ENCODE assay signal across 7 cellular contexts in genomic region chr16:10552998-10553491, GRCh38.
DNase-seq lines count a peak whose midpoint lies in the region; ATAC-seq lines count a peak whose summit lies in the region.

No MANE protein-coding gene starts in this region.

- DNase-seq in activated CD4-positive, alpha-beta T cell treated with anti-CD3 and anti-CD28 coated beads, Interleukin-2, amount 50 U/mL, for 4 hours = peak; percentile 31 to 42
- DNase-seq in germinal center (ENCODE audit: low spot score) (peak; percentile 96), NCI-H1048 (lab: John Stamatoyannopoulos, UW) (no peak), kidney tubule cell (ENCODE audit: low spot score) (no peak)
- peak; percentile 16 for DNase-seq in stimulated activated CD4-positive, alpha-beta T cell treated with anti-CD3 and anti-CD28 coated beads, Interleukin-2, amount 100 ng/mL, for 4 hours (ENCODE audit: low read depth)

- ATAC-seq in GM19372 (IDR thresholded peaks at IDR 0.05; ENCODE audit: low read depth, unreplicated experiment) = peak; percentile 99
- ATAC-seq in HG03432 (IDR thresholded peaks at IDR 0.05; ENCODE audit: unreplicated experiment) = peak; percentile 98

Comparison
In these comparisons a context has a peak if more than half of its experiments do, and no peak if none do; other contexts are left out.
1. DNase-seq: peak in activated CD4-positive, alpha-beta T cell treated with anti-CD3 and anti-CD28 coated beads, Interleukin-2, amount 50 U/mL, for 4 hours (2 of 2), germinal center (single experiment) and stimulated activated CD4-positive, alpha-beta T cell treated with anti-CD3 and anti-CD28 coated beads, Interleukin-2, amount 100 ng/mL, for 4 hours (single experiment); none in NCI-H1048 (single experiment) and kidney tubule cell (single experiment).